Comparison of ENCODE assay signal across 26 cellular contexts in the genomic region with DNA sequence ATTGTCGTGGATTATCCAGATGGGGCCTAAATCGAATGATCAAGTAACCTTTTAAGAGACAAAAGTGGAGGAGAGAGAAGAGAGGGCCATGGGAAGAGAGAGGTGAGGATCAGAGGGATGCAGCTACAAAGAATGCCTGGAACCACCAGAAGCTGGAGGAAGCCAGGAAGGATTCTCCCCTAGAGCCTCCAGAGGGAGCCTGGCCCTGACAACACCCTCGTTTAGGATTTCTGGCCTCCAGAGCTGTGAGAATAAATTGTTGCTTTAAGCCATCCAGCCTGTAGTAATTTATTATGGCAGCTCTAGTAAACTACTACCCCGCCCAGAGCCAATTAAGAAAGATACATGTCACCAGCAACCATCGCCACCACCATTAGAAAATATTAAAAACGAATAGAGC. TPM values are rescaled to one million over a fixed set of nuclear protein-coding genes. Genes with fewer than 3 reads are reported as not detected.
DNase-seq lines count a peak whose midpoint lies in the region; ATAC-seq and TF ChIP-seq lines count a peak whose summit lies in the region.
"Had no signal": no experiment of that assay in that cellular context is flagged by ENCODE, and none has a peak within 500 bp of the region (broad histone marks: within the 10 kb centered on the region; RNA-seq: fewer than 3 reads in every experiment).

No MANE protein-coding gene starts in this region.

- no peak overlapping the region for H3K18ac ChIP-seq in mesendoderm (ENCODE audit: low read length)

- H3K27me3 ChIP-seq in BE2C, result no peaks in the 10 kb centered on the region
- no peaks in the 10 kb centered on the region for H3K27me3 ChIP-seq in H7 (ENCODE audit: control insufficient read depth, insufficient read depth, low read length)
- H3K27me3 ChIP-seq in mesendoderm (ENCODE audit: insufficient read depth, low read length, poor library complexity), result no peaks in the 10 kb centered on the region
- H3K27me3 ChIP-seq in gastrocnemius medialis, result no peaks in the 10 kb centered on the region
- H3K27me3 ChIP-seq: upper lobe of right lung had no signal

- TF ChIP-seq CTCF in BE2C (IDR thresholded peaks at IDR 0.05; ENCODE audit: low read depth, low read length) (peak; percentile 27; the same call in 1 of the 2 replicates), gastrocnemius medialis (IDR thresholded peaks at IDR 0.05 in 4 of 5, conservative IDR thresholded peaks at IDR 0.05 in 1 of 5) (no peak)

- intact Hi-C loops in gastrocnemius medialis (cut with DNase I; ENCODE audit: low total_unique reads), result no loop called here

- H4K5ac ChIP-seq in mesendoderm (ENCODE audit: low read length), result no peak overlapping the region

- no peak overlapping the region for H2AK5ac ChIP-seq in mesendoderm (ENCODE audit: low read length)

- no peak for ATAC-seq in gastrocnemius medialis
- ATAC-seq: activated T-cell treated with anti-CD3 and anti-CD28 coated beads, Interleukin-2, amount 50 U/mL, for 72 hours; CD8-positive, alpha-beta T cell; sciatic nerve; stimulated activated memory B cell treated with anti-CD40 and anti-IgM and Interleukin-4, amounts not matched to agents 10 μg/mL and 1 μg/mL and 100 μg/mL, for 72 hours; upper lobe of right lung; WTC11 had no signal

- no peak overlapping the region for H3K4me2 ChIP-seq in mesendoderm (ENCODE audit: low read length)

- no peaks in the 10 kb centered on the region for H3K36me3 ChIP-seq in BE2C
- H3K36me3 ChIP-seq in H7 (replicated peaks; ENCODE audit: control insufficient read depth, insufficient read depth, low read length), result no peaks in the 10 kb centered on the region
- H3K36me3 ChIP-seq in mesendoderm (ENCODE audit: control insufficient read depth, insufficient read depth, low read length), result no peaks in the 10 kb centered on the region
- H3K36me3 ChIP-seq in gastrocnemius medialis, result no peaks in the 10 kb centered on the region
- H3K36me3 ChIP-seq: adrenal gland, upper lobe of right lung had no signal

- peaks cover 5% of the 10 kb centered on the region for H3K4me1 ChIP-seq in BE2C
- no peaks in the 10 kb centered on the region for H3K4me1 ChIP-seq in mesendoderm (ENCODE audit: control insufficient read depth, low read depth, low read length)
- no peaks in the 10 kb centered on the region for H3K4me1 ChIP-seq in gastrocnemius medialis
- H3K4me1 ChIP-seq: adrenal gland, upper lobe of right lung had no signal

- in situ Hi-C loops in gastrocnemius medialis (cut with MboI; ENCODE audit: low sequenced_read_pairs in 4 of 4), result no loop called here

- H3K9me3 ChIP-seq in BE2C (no peaks in the 10 kb centered on the region), gastrocnemius medialis (no peaks in the 10 kb centered on the region)
- H3K9me3 ChIP-seq: adrenal gland, upper lobe of right lung had no signal

- no peak overlapping the region for H2BK5ac ChIP-seq in mesendoderm (ENCODE audit: low read length)

- no peaks in the 10 kb centered on the region for H3K79me1 ChIP-seq in mesendoderm (ENCODE audit: low read length)

- H3K4ac ChIP-seq in mesendoderm (ENCODE audit: low read depth, low read length), result no peak overlapping the region

- H2BK120ac ChIP-seq in mesendoderm (ENCODE audit: low read depth, low read length), result no peak overlapping the region

- no peak overlapping the region for H3K56ac ChIP-seq in mesendoderm (ENCODE audit: low read length)

- no peak for DNase-seq in BE2C
- peak; percentile 47 for DNase-seq in H7
- DNase-seq in astrocyte of the hippocampus (ENCODE audit: low read depth, low spot score), result peak; percentile 11
- DNase-seq in mesendoderm, result peak; percentile 47
- no peak for DNase-seq in globus pallidus (ENCODE audit: low spot score)
- no peak for DNase-seq in gastrocnemius medialis
- no peak for DNase-seq in AG08395 (ENCODE audit: low spot score)
- DNase-seq: activated CD4-positive, alpha-beta T cell treated with anti-CD3 and anti-CD28 coated beads, Interleukin-2, amount 10 ng/mL, durations not matched to agents 7 days and 5 days; activated naive CD4-positive, alpha-beta T cell treated with Interleukin-2 at 50 U/mL for 16 hours; activated T-cell treated with anti-CD3 and anti-CD28 coated beads, Interleukin-2, amount 50 U/mL, for 72 hours; adrenal gland; CD8-positive, alpha-beta T cell; GDM1; HCEC 1CT; KG1; NCI-H1417 treated with DMSO at 0.1 percent for 48 hours; NCI-H446; stimulated activated CD4-positive, alpha-beta T cell treated with anti-CD3 and anti-CD28 coated beads, Interleukin-4, amount 100 ng/mL, for 24 hours; substantia nigra; T-helper 9 cell; upper lobe of right lung had no signal

- H3K23ac ChIP-seq in mesendoderm (ENCODE audit: low read length), result no peak overlapping the region

- no peak overlapping the region for H2BK15ac ChIP-seq in mesendoderm (replicated peaks; ENCODE audit: low read depth)

- H4K8ac ChIP-seq in mesendoderm (ENCODE audit: low read depth, low read length), result no peak overlapping the region

- H3K9ac ChIP-seq in mesendoderm (ENCODE audit: low read length), result no peak overlapping the region

- H3K4me3 ChIP-seq in BE2C (ENCODE audit: low read depth, low read length) (no peak overlapping the region), H7 (ENCODE audit: insufficient read depth, low read depth, low read length) (no peak overlapping the region), mesendoderm (ENCODE audit: low read length) (no peak overlapping the region), gastrocnemius medialis (no peak overlapping the region)
- H3K4me3 ChIP-seq: adrenal gland, upper lobe of right lung had no signal

- no CpG with 5 or more reads among the region's 6 CpGs for WGBS in mesendoderm (ENCODE audit: extremely low coverage, insufficient coverage, low lambda C conversion rate)

- H3K79me2 ChIP-seq in mesendoderm (ENCODE audit: control insufficient read depth, insufficient read depth, low read length), result no peaks in the 10 kb centered on the region

- no peak for TF ChIP-seq POLR2A in gastrocnemius medialis (IDR thresholded peaks at IDR 0.05)

- H3K27ac ChIP-seq in mesendoderm (ENCODE audit: low read depth, low read length) (no peak overlapping the region), gastrocnemius medialis (no peak overlapping the region)
- H3K27ac ChIP-seq: adrenal gland, upper lobe of right lung had no signal

RNA-seq across cellular contexts. Expression of a gene that starts 46.2 kb away (rescaled TPM):
- polyA plus RNA-seq in BE2C (2012; ENCODE audit: insufficient read depth, insufficient read length, low read depth), result not detected
- 55.8 and 106 TPM in 2 replicates for total RNA-seq in H7 (2014; rRNA removed; shearing (Covaris generic))
- polyA plus RNA-seq in mesendoderm (2013, experiment 1 of 2), result 44.8 TPM
- 42.8 TPM for polyA plus RNA-seq in mesendoderm (2013, experiment 2 of 2)
- total RNA-seq in gastrocnemius medialis, result 1 to 10 TPM; 1.1 to 6.9 (median 3.2) TPM
- total RNA-seq: activated CD4-positive, alpha-beta T cell treated with anti-CD3 and anti-CD28 coated beads, Interleukin-2, amount 10 ng/mL, durations not matched to agents 7 days and 5 days; CD8-positive, alpha-beta T cell; lung microvascular endothelial cell; neural crest cell; upper lobe of right lung had no signal

Comparison
In these comparisons a context has a peak if more than half of its experiments do, and no peak if none do; other contexts are left out.
1. DNase-seq: peak in H7 (single experiment), astrocyte of the hippocampus (single experiment) and mesendoderm (single experiment); none in BE2C (single experiment), globus pallidus (single experiment), gastrocnemius medialis (0 of 2) and AG08395 (single experiment).